ENCODE assay signal across 23 cellular contexts in genomic region chr10:73791871-73792400, GRCh38. TPM values are rescaled to one million over a fixed set of nuclear protein-coding genes. Genes with fewer than 3 reads are reported as not detected.
DNase-seq lines count a peak whose midpoint lies in the region; ATAC-seq, FAIRE-seq and TF ChIP-seq lines count a peak whose summit lies in the region.
"Had no signal": no experiment of that assay in that cellular context is flagged by ENCODE, and none has a peak within 500 bp of the region (broad histone marks: within the 10 kb centered on the region; RNA-seq: fewer than 3 reads in every experiment).

No MANE protein-coding gene starts in this region.

- no peak overlapping the region for H3K27ac ChIP-seq in left ventricle myocardium inferior (replicated peaks)
- H3K27ac ChIP-seq in kidney (ENCODE audit: low read depth in 2 of 2, low read length in 2 of 2): no peak overlapping the region
- no peak overlapping the region for H3K27ac ChIP-seq in Karpas-422 (ENCODE audit: low read length)
- H3K27ac ChIP-seq: BLaER1, Peyer's patch, SJCRH30 had no signal

- peaks cover 80% of the 10 kb centered on the region for H3K36me3 ChIP-seq in left ventricle myocardium inferior
- peaks cover 58 to 73% of the 10 kb centered on the region in 2 donors for H3K36me3 ChIP-seq in kidney (ENCODE audit: control insufficient read depth in 1 of 2, insufficient read depth in 2 of 2, low read length in 2 of 2)
- H3K36me3 ChIP-seq in Karpas-422 (ENCODE audit: insufficient read depth, low read length): 0 out of 2 replicates have a peak, but pooled peaks cover 2% of the 10 kb centered on the region

- H3K36me3 Mint-ChIP-seq in chondrocyte (ENCODE audit: low read depth): peaks cover 48% of the 10 kb centered on the region

- H3K4me1 ChIP-seq in left ventricle myocardium inferior (peaks cover 20% of the 10 kb centered on the region), kidney (ENCODE audit: control insufficient read depth in 1 of 2, insufficient read depth in 1 of 2, low read depth in 1 of 2, low read length in 2 of 2) (peaks cover 9 to 10% of the 10 kb centered on the region in 2 donors), Karpas-422 (ENCODE audit: low read length) (peaks cover 5% of the 10 kb centered on the region)
- H3K4me1 ChIP-seq: Caco-2, SJCRH30 had no signal

- H3K27me3 Mint-ChIP-seq in chondrocyte (ENCODE audit: low read depth): no peaks in the 10 kb centered on the region
- H3K27me3 Mint-ChIP-seq: CD4-positive, alpha-beta memory T cell had no signal

- no peak overlapping the region for H3K4me3 Mint-ChIP-seq in chondrocyte (ENCODE audit: unreplicated experiment)
- H3K4me3 Mint-ChIP-seq: CD4-positive, alpha-beta memory T cell had no signal

- TF ChIP-seq CTCF in left ventricle myocardium inferior (IDR thresholded peaks at IDR 0.05; ENCODE audit: borderline replicate concordance): no peak
- TF ChIP-seq CTCF in chondrocyte (IDR thresholded peaks at IDR 0.05): no peak
- no peak for TF ChIP-seq CTCF in kidney (IDR thresholded peaks at IDR 0.05; ENCODE audit: borderline replicate concordance, extremely low read depth, insufficient read depth)

- H3K9me2 ChIP-seq in Karpas-422 (replicated peaks; ENCODE audit: insufficient read depth, low read length): no peaks in the 10 kb centered on the region

- H3K9me3 Mint-ChIP-seq in chondrocyte (ENCODE audit: low read depth): no peaks in the 10 kb centered on the region
- H3K9me3 Mint-ChIP-seq: CD4-positive, alpha-beta memory T cell had no signal

- no peaks in the 10 kb centered on the region for H4K20me1 ChIP-seq in Karpas-422 (ENCODE audit: insufficient read depth, low read depth, low read length)

- H3K4me3 ChIP-seq in left ventricle myocardium inferior (no peak overlapping the region), kidney (ENCODE audit: low read length in 2 of 2) (no peak overlapping the region), Karpas-422 (ENCODE audit: low read length) (no peak overlapping the region)
- H3K4me3 ChIP-seq: BLaER1, Peyer's patch, SJCRH30 had no signal

- H3K4me2 ChIP-seq in Karpas-422 (ENCODE audit: low read depth, low read length, poor library complexity, severe bottlenecking): no peak overlapping the region
- H3K4me2 ChIP-seq: BLaER1 had no signal

- DNase-seq in Right ventricle myocardium inferior (ENCODE audit: missing footprints) (peak; percentile 62), left ventricle myocardium inferior (no peak), chondrocyte (ENCODE audit: low spot score) (peak; percentile 79), kidney (peak; percentile 66), sciatic nerve (ENCODE audit: low spot score) (peak; percentile 53), glomerular visceral epithelial cell (ENCODE audit: extremely low spot score) (no peak), Karpas-422 (no peak)
- DNase-seq: ACHN; Caco-2; CD4-positive, alpha-beta memory T cell; DMS 273 treated with DMSO at 0.1 percent for 48 hours; DND-41; GOT3; IMR-90; NCI-H1417; NCI-H1694 treated with DMSO at 0.1 percent for 48 hours; NCI-H446; NCI-H526; SJCRH30 had no signal

- no peaks in the 10 kb centered on the region for H3K27me3 ChIP-seq in left ventricle myocardium inferior (ENCODE audit: low read depth)
- no peaks in the 10 kb centered on the region for H3K27me3 ChIP-seq in Karpas-422 (ENCODE audit: low read length)
- H3K27me3 ChIP-seq: BLaER1, Peyer's patch, SJCRH30 had no signal

- H3K9me3 ChIP-seq in left ventricle myocardium inferior (replicated peaks) (no peaks in the 10 kb centered on the region), kidney (ENCODE audit: control insufficient read depth in 1 of 2, low read length in 2 of 2) (no peaks in the 10 kb centered on the region), Karpas-422 (ENCODE audit: low read length) (no peaks in the 10 kb centered on the region)
- H3K9me3 ChIP-seq: BLaER1, Caco-2, Peyer's patch, SJCRH30 had no signal

- H3K27ac Mint-ChIP-seq in chondrocyte (ENCODE audit: unreplicated experiment): no peak overlapping the region

- H2AFZ ChIP-seq in Karpas-422 (ENCODE audit: low read length): no peak overlapping the region

- no peak for FAIRE-seq in kidney (lab: Jason Lieb, UNC)
- FAIRE-seq: GM12891, HTR-8/SVneo had no signal

- H3K9ac ChIP-seq in kidney (ENCODE audit: low read length in 2 of 2) (no peak overlapping the region), Karpas-422 (ENCODE audit: low read length) (no peak overlapping the region)
- H3K9ac ChIP-seq: BLaER1 had no signal

- intact Hi-C loops in Right ventricle myocardium inferior (cut with DNase I): no loop called here
- intact Hi-C loops in left ventricle myocardium inferior (cut with micrococcal nuclease): no loop called here
- intact Hi-C loops in kidney (cut with DNase I): no loop called here
- intact Hi-C loops in sciatic nerve (cut with DNase I): no loop called here

- peaks cover 17% of the 10 kb centered on the region for H3K79me2 ChIP-seq in Karpas-422 (ENCODE audit: low read length)

- ATAC-seq in Right ventricle myocardium inferior (no peak), sciatic nerve (no peak)

- peaks cover 11% of the 10 kb centered on the region for H3K4me1 Mint-ChIP-seq in chondrocyte (ENCODE audit: low read depth)

RNA-seq across cellular contexts. Expression of gene ZSWIM8, which starts 6.5 kb away (rescaled TPM):
- total RNA-seq in Right ventricle myocardium inferior (45.3 TPM), left ventricle myocardium inferior (46.2 TPM), chondrocyte (102 to 124 TPM (median 117 TPM) in 3 replicates), kidney (91.8 TPM), sciatic nerve (99.1 TPM)
- polyA plus RNA-seq in kidney (ENCODE audit: insufficient read depth, low read depth, low replicate concordance): 96.7 TPM
- 33.0 and 49.5 TPM in 2 replicates for total RNA-seq in Karpas-422 (2014; rRNA removed; shearing (Covaris generic); ENCODE audit: low replicate concordance)

RNA-seq across cellular contexts. Expression of gene CHCHD1, which starts 10.1 kb away (rescaled TPM):
- total RNA-seq in Right ventricle myocardium inferior (30.8 TPM), left ventricle myocardium inferior (27.4 TPM), chondrocyte (14.8 to 27.5 TPM (median 17.4 TPM) in 3 replicates), kidney (23.4 TPM), sciatic nerve (13.2 TPM)
- 105 TPM for polyA plus RNA-seq in kidney (ENCODE audit: insufficient read depth, low read depth, low replicate concordance)
- 39.0 and 57.5 TPM in 2 replicates for total RNA-seq in Karpas-422 (2014; rRNA removed; shearing (Covaris generic); ENCODE audit: low replicate concordance)

RNA-seq across cellular contexts. Expression of gene NDST2, which starts 19.5 kb away (rescaled TPM):
- total RNA-seq in Right ventricle myocardium inferior (10.5 TPM), left ventricle myocardium inferior (11.2 TPM), chondrocyte (24.4 to 29.0 TPM (median 27.3 TPM) in 3 replicates), kidney (42.6 TPM), sciatic nerve (32.9 TPM)
- polyA plus RNA-seq in kidney (ENCODE audit: insufficient read depth, low read depth, low replicate concordance): 11.7 TPM
- 38.2 and 47.0 TPM in 2 replicates for total RNA-seq in Karpas-422 (2014; rRNA removed; shearing (Covaris generic); ENCODE audit: low replicate concordance)

RNA-seq across cellular contexts. Expression of gene SEC24C, which starts 47.8 kb away (rescaled TPM):
- total RNA-seq in Right ventricle myocardium inferior: 46.4 TPM
- 42.2 TPM for total RNA-seq in left ventricle myocardium inferior
- total RNA-seq in chondrocyte: 54.0 to 69.1 TPM (median 55.6 TPM) in 3 replicates
- 66.9 TPM for total RNA-seq in kidney
- polyA plus RNA-seq in kidney (ENCODE audit: insufficient read depth, low read depth, low replicate concordance): 39.2 TPM
- 53.6 TPM for total RNA-seq in sciatic nerve
- total RNA-seq in Karpas-422 (2014; rRNA removed; shearing (Covaris generic); ENCODE audit: low replicate concordance): 50.6 and 84.6 TPM in 2 replicates

Comparison
In these comparisons a context has a peak if more than half of its experiments do, and no peak if none do; other contexts are left out.
1. DNase-seq: peak in Right ventricle myocardium inferior (single experiment), chondrocyte (single experiment), kidney (single experiment) and sciatic nerve (single experiment); none in left ventricle myocardium inferior (single experiment), glomerular visceral epithelial cell (single experiment) and Karpas-422 (single experiment).